ENCODE assay signal across 8 cellular contexts in the genomic region with DNA sequence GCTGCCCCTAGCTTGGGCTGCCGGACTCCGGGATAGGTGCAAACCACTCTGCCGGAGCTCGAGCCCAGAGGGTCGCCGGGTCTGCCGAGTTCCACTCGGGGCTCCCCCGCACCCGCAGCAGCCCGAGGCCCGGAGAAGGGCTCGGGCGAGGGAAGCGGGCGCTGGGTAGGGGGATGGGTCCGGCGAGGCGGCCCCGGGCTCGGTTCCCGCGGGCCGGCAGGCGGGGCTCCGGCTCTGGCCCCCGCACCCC. TPM values are rescaled to one million over a fixed set of nuclear protein-coding genes. Genes with fewer than 3 reads are reported as not detected.
DNase-seq lines count a peak whose midpoint lies in the region; ATAC-seq, FAIRE-seq and TF ChIP-seq lines count a peak whose summit lies in the region.

No MANE protein-coding gene starts in this region.

- H3K4me3 ChIP-seq in LNCaP clone FGC (ENCODE audit: low read depth, low read length) (peak overlapping the region; percentile 84), coronary artery (peak overlapping the region; percentile 94)

- TF ChIP-seq POLR2A in GM12892 (IDR thresholded peaks at IDR 0.05; ENCODE audit: low read depth, low read length) = no peak; the same call in 1 of the 2 replicates

- ATAC-seq in GM18502 (IDR thresholded peaks at IDR 0.05; ENCODE audit: poor library complexity, unreplicated experiment) (peak; percentile 30), GM21825 (IDR thresholded peaks at IDR 0.05; ENCODE audit: unreplicated experiment) (peak; percentile 29), natural killer cell (peak; percentile 24 to 52 (median 38))

- no peaks in the 10 kb centered on the region for H3K9me3 Mint-ChIP-seq in natural killer cell

- intact Hi-C loops in natural killer cell (cut with micrococcal nuclease) (loop anchor here (2.0 kb wide), 1 partner anchor 15 kb away; no protein-coding TSS in a partner anchor), head of caudate nucleus (cut with DNase I) (loop anchor here (5.0 kb wide), 1 partner anchor 81 kb away; no protein-coding TSS in a partner anchor)

- FAIRE-seq in GM12892 (lab: Jason Lieb, UNC) = no peak

- H3K27ac Mint-ChIP-seq in natural killer cell = peak overlapping the region; percentile 97 to 99

- no peaks in the 10 kb centered on the region for H3K36me3 Mint-ChIP-seq in natural killer cell

- H3K4me1 Mint-ChIP-seq in natural killer cell = peaks cover 47 to 48% of the 10 kb centered on the region in 2 donors

- peaks cover 0 to 3% of the 10 kb centered on the region in 2 donors for H3K27me3 Mint-ChIP-seq in natural killer cell (ENCODE audit: low read depth in 2 of 2)

- peak overlapping the region; percentile 99 for H3K27ac ChIP-seq in coronary artery

- TF ChIP-seq CTCF in LNCaP clone FGC (IDR thresholded peaks at IDR 0.05; ENCODE audit: control insufficient read depth, extremely low read depth, insufficient read depth) (no peak), coronary artery (IDR thresholded peaks at IDR 0.05) (no peak), natural killer cell (IDR thresholded peaks at IDR 0.05) (no peak)

- peak overlapping the region; percentile 96 for H3K4me3 Mint-ChIP-seq in natural killer cell

- DNase-seq in LNCaP clone FGC (ENCODE audit: low read depth) (no peak), coronary artery (ENCODE audit: low spot score) (no peak), natural killer cell (no peak), foreskin melanocyte (no peak), GM12892 (ENCODE audit: insufficient read length) (no peak), head of caudate nucleus (no peak)

RNA-seq across cellular contexts. Expression of gene RICTOR, which starts 0.5 kb away (rescaled TPM):
- 100 to 1,000 TPM; 103 to 105 (median 103) TPM for total RNA-seq in natural killer cell
- polyA plus RNA-seq in GM12892 (2012; ENCODE audit: missing spikeins) = 10.3 TPM
